In genomic region chr15:63749330-63749942, GRCh38 we compare ENCODE assay signal across 19 cellular contexts.
"Had no signal": no experiment of that assay in that cellular context is flagged by ENCODE, and none has a peak within 500 bp of the region (broad histone marks: within the 10 kb centered on the region; RNA-seq: fewer than 3 reads in every experiment).

No MANE protein-coding gene starts in this region.

- DNase-seq: activated B cell treated with CpG ODN at 0.5 μM for 24 hours; activated CD4-positive, alpha-beta memory T cell treated with anti-CD3 and anti-CD28 coated beads for 36 hours; activated CD4-positive, alpha-beta T cell treated with anti-CD3 and anti-CD28 coated beads for 4 hours; activated naive CD4-positive, alpha-beta T cell treated with anti-CD3 and anti-CD28 coated beads for 36 hours; cortex of kidney; effector CD4-positive, alpha-beta T cell; mesenchymal stem cell; mucosa of descending colon; naive B cell; pancreas; stimulated activated CD4-positive, alpha-beta T cell treated with anti-CD3 and anti-CD28 coated beads, Interleukin-4, amount 100 ng/mL, for 24 hours; testis had no signal

- H3K27ac Mint-ChIP-seq: activated B cell treated with CpG ODN at 0.5 μM for 24 hours; activated CD4-positive, alpha-beta memory T cell treated with anti-CD3 and anti-CD28 coated beads for 36 hours; activated naive CD4-positive, alpha-beta T cell treated with anti-CD3 and anti-CD28 coated beads for 36 hours; activated T-helper 17 cell treated with anti-CD3 and anti-CD28 coated beads, Interleukin-2, amount 50 U/mL, for 72 hours; naive B cell; stimulated activated effector memory CD8-positive, alpha-beta T cell treated with anti-CD3 and anti-CD28 coated beads, Interleukin-12 subunit alpha, Interleukin-12 subunit beta, amount 100 ng/mL, for 72 hours; type B pancreatic cell had no signal

- H3K9me3 Mint-ChIP-seq: activated B cell treated with CpG ODN at 0.5 μM for 24 hours; stimulated activated effector memory CD8-positive, alpha-beta T cell treated with anti-CD3 and anti-CD28 coated beads, Interleukin-12 subunit alpha, Interleukin-12 subunit beta, amount 100 ng/mL, for 72 hours; type B pancreatic cell had no signal

- ATAC-seq: activated T-helper 17 cell treated with anti-CD3 and anti-CD28 coated beads, Interleukin-2, amount 50 U/mL, for 72 hours; mucosa of descending colon; pancreas; sciatic nerve; stimulated activated effector memory CD8-positive, alpha-beta T cell treated with anti-CD3 and anti-CD28 coated beads, Interleukin-12 subunit alpha, Interleukin-12 subunit beta, amount 100 ng/mL, for 72 hours had no signal

- H3K4me2 ChIP-seq: smooth muscle cell had no signal

- H3K4me3 ChIP-seq: ascending aorta, esophagus muscularis mucosa, mucosa of descending colon, pancreas, smooth muscle cell, testis had no signal

- H3K27me3 ChIP-seq: ascending aorta, esophagus muscularis mucosa, pancreas, testis had no signal

- H3K27ac ChIP-seq: ascending aorta, esophagus muscularis mucosa, pancreas, testis had no signal

- H3K4me1 Mint-ChIP-seq: activated T-helper 17 cell treated with anti-CD3 and anti-CD28 coated beads, Interleukin-2, amount 50 U/mL, for 72 hours; stimulated activated effector memory CD8-positive, alpha-beta T cell treated with anti-CD3 and anti-CD28 coated beads, Interleukin-12 subunit alpha, Interleukin-12 subunit beta, amount 100 ng/mL, for 72 hours had no signal

- H3K27me3 Mint-ChIP-seq: activated B cell treated with CpG ODN at 0.5 μM for 24 hours; activated CD4-positive, alpha-beta memory T cell treated with anti-CD3 and anti-CD28 coated beads for 36 hours; activated T-helper 17 cell treated with anti-CD3 and anti-CD28 coated beads, Interleukin-2, amount 50 U/mL, for 72 hours; naive B cell; type B pancreatic cell had no signal

- H3K4me3 Mint-ChIP-seq: activated B cell treated with CpG ODN at 0.5 μM for 24 hours; activated CD4-positive, alpha-beta memory T cell treated with anti-CD3 and anti-CD28 coated beads for 36 hours; activated naive CD4-positive, alpha-beta T cell treated with anti-CD3 and anti-CD28 coated beads for 36 hours; activated T-helper 17 cell treated with anti-CD3 and anti-CD28 coated beads, Interleukin-2, amount 50 U/mL, for 72 hours; naive B cell; stimulated activated effector memory CD8-positive, alpha-beta T cell treated with anti-CD3 and anti-CD28 coated beads, Interleukin-12 subunit alpha, Interleukin-12 subunit beta, amount 100 ng/mL, for 72 hours; type B pancreatic cell had no signal

- H3K9me3 ChIP-seq: esophagus muscularis mucosa, mucosa of descending colon, pancreas, testis had no signal

- H3K4me1 ChIP-seq: ascending aorta, esophagus muscularis mucosa, pancreas, testis had no signal
